ENCODE assay signal across 8 cellular contexts in genomic region chr14:58243790-58244555, GRCh38. TPM values are rescaled to one million over a fixed set of nuclear protein-coding genes. Genes with fewer than 3 reads are reported as not detected.
DNase-seq lines count a peak whose midpoint lies in the region; ATAC-seq, FAIRE-seq and TF ChIP-seq lines count a peak whose summit lies in the region.

No MANE protein-coding gene starts in this region.

- no peaks in the 10 kb centered on the region for H3K9me3 Mint-ChIP-seq in activated naive CD8-positive, alpha-beta T cell treated with anti-CD3 and anti-CD28 coated beads, Interleukin-2, amount 10 ng/mL, durations not matched to agents 7 days and 5 days

- TF ChIP-seq POLR2A in spleen (IDR thresholded peaks at IDR 0.05), result no peak

- peaks cover 20 to 62% (median 49%) of the 10 kb centered on the region in 6 donors for H3K4me1 ChIP-seq in spleen

- peak overlapping the region; percentile 94 for H3K27ac Mint-ChIP-seq in activated naive CD8-positive, alpha-beta T cell treated with anti-CD3 and anti-CD28 coated beads, Interleukin-2, amount 10 ng/mL, durations not matched to agents 7 days and 5 days

- no peaks in the 10 kb centered on the region for H3K27me3 Mint-ChIP-seq in activated naive CD8-positive, alpha-beta T cell treated with anti-CD3 and anti-CD28 coated beads, Interleukin-2, amount 10 ng/mL, durations not matched to agents 7 days and 5 days

- 0 to 1% (median 1%) methylated on average over 16 of the region's 16 CpGs for WGBS in spleen, 5 donors

- H3K4me3 ChIP-seq in iPS-11a (ENCODE audit: low read depth, low read length) (peak overlapping the region; percentile 92), spleen (peak overlapping the region; percentile 71 to 98 (median 84))

- peak; percentile 59 for FAIRE-seq in GM18507 (lab: Jason Lieb, UNC)

- peaks cover 32% of the 10 kb centered on the region for H3K4me1 Mint-ChIP-seq in activated naive CD8-positive, alpha-beta T cell treated with anti-CD3 and anti-CD28 coated beads, Interleukin-2, amount 10 ng/mL, durations not matched to agents 7 days and 5 days

- no peak for TF ChIP-seq CTCF in spleen (IDR thresholded peaks at IDR 0.05 in 8 of 11, conservative IDR thresholded peaks at IDR 0.05 in 3 of 11)

- POLR2A ChIA-PET in activated naive CD8-positive, alpha-beta T cell treated with anti-CD3 and anti-CD28 coated beads, Interleukin-2, amount 10 ng/mL, durations not matched to agents 7 days and 5 days (lab: Charles Lee), result interaction anchor here (0.8 to 3.4 kb wide), 6 partner anchors 9 to 184 kb away, joined by 3 to 64 read pairs (median 7); partner anchors contain the start of genes ARID4A, KIAA0586 and TIMM9

- no peaks in the 10 kb centered on the region for H3K9me3 ChIP-seq in spleen

- DNase-seq in ACHN (peak; percentile 81), GM18507 (ENCODE audit: extremely low spot score, insufficient read length, low read depth) (no peak), NCI-H2171 treated with DMSO at 0.1 percent for 48 hours (lab: John Stamatoyannopoulos, UW) (peak; percentile 94), spleen (no peak), NCI-H1930 (lab: John Stamatoyannopoulos, UW) (no peak)
- DNase-seq in activated naive CD8-positive, alpha-beta T cell treated with anti-CD3 and anti-CD28 coated beads, Interleukin-2, amount 10 ng/mL, durations not matched to agents 7 days and 5 days, result no peak

- H3K36me3 ChIP-seq in spleen, result peaks cover 0 to 21% (median 15%) of the 10 kb centered on the region in 6 donors

- intact Hi-C loops in spleen (cut with DNase I; ENCODE audit: low total_unique reads), result no loop called here

- in situ Hi-C loops in ACHN (cut with HindIII; ENCODE audit: low pct_ligation_motif_present, low pct_unique_long_range_greater_than_20kb, low sequenced_read_pairs), result no loop called here

- no peaks in the 10 kb centered on the region for H3K27me3 ChIP-seq in spleen (replicated peaks in 1 of 7)

- peak overlapping the region; percentile 93 to 98 (median 98) for H3K27ac ChIP-seq in spleen

- H3K36me3 Mint-ChIP-seq in activated naive CD8-positive, alpha-beta T cell treated with anti-CD3 and anti-CD28 coated beads, Interleukin-2, amount 10 ng/mL, durations not matched to agents 7 days and 5 days, result peaks cover 7% of the 10 kb centered on the region

- peak overlapping the region; percentile 84 for H3K4me3 Mint-ChIP-seq in activated naive CD8-positive, alpha-beta T cell treated with anti-CD3 and anti-CD28 coated beads, Interleukin-2, amount 10 ng/mL, durations not matched to agents 7 days and 5 days

- peak; percentile 35 for ATAC-seq in HG02970 (IDR thresholded peaks at IDR 0.05; ENCODE audit: low FRiP score, unreplicated experiment)
- ATAC-seq in activated naive CD8-positive, alpha-beta T cell treated with anti-CD3 and anti-CD28 coated beads, Interleukin-2, amount 10 ng/mL, durations not matched to agents 7 days and 5 days (ENCODE audit: low read depth), result peak; percentile 31

RNA-seq across cellular contexts. Expression of gene PSMA3, which starts 0.7 kb away (rescaled TPM):
- total RNA-seq in activated naive CD8-positive, alpha-beta T cell treated with anti-CD3 and anti-CD28 coated beads, Interleukin-2, amount 10 ng/mL, durations not matched to agents 7 days and 5 days, result 100 to 1,000 TPM; 189 to 203 TPM
- 100 to 1,000 TPM in 5 of 7 donors, 10 to 100 TPM in 2; 91.7 to 156 (median 122) TPM for total RNA-seq in spleen
- 100 to 1,000 TPM; 108 to 162 (median 119) TPM for polyA plus RNA-seq in spleen

RNA-seq across cellular contexts. Expression of gene ACTR10, which starts 44.0 kb away (rescaled TPM):
- total RNA-seq in activated naive CD8-positive, alpha-beta T cell treated with anti-CD3 and anti-CD28 coated beads, Interleukin-2, amount 10 ng/mL, durations not matched to agents 7 days and 5 days, result 10 to 100 TPM; 44.9 to 50.1 TPM
- 10 to 100 TPM; 42.0 to 69.9 (median 55.5) TPM for total RNA-seq in spleen
- 10 to 100 TPM; 55.7 to 74.5 (median 60.1) TPM for polyA plus RNA-seq in spleen

RNA-seq across cellular contexts. Expression of gene ARID4A, which starts 54.4 kb away (rescaled TPM):
- 10 to 100 TPM; 51.4 to 53.2 TPM for total RNA-seq in activated naive CD8-positive, alpha-beta T cell treated with anti-CD3 and anti-CD28 coated beads, Interleukin-2, amount 10 ng/mL, durations not matched to agents 7 days and 5 days
- 10 to 100 TPM; 34.5 to 55.0 (median 51.6) TPM for total RNA-seq in spleen
- 1 to 10 TPM; 7.3 to 9.4 (median 8.3) TPM for polyA plus RNA-seq in spleen

Comparison
In these comparisons a context has a peak if more than half of its experiments do, and no peak if none do; other contexts are left out.
1. DNase-seq: peak in ACHN (single experiment) and NCI-H2171 treated with DMSO at 0.1 percent for 48 hours (single experiment); none in GM18507 (single experiment), activated naive CD8-positive, alpha-beta T cell treated with anti-CD3 and anti-CD28 coated beads, Interleukin-2, amount 10 ng/mL, durations not matched to agents 7 days and 5 days (single experiment), spleen (single experiment) and NCI-H1930 (0 of 2).